Comparison of ENCODE assay signal across 9 cellular contexts in the genomic region with DNA sequence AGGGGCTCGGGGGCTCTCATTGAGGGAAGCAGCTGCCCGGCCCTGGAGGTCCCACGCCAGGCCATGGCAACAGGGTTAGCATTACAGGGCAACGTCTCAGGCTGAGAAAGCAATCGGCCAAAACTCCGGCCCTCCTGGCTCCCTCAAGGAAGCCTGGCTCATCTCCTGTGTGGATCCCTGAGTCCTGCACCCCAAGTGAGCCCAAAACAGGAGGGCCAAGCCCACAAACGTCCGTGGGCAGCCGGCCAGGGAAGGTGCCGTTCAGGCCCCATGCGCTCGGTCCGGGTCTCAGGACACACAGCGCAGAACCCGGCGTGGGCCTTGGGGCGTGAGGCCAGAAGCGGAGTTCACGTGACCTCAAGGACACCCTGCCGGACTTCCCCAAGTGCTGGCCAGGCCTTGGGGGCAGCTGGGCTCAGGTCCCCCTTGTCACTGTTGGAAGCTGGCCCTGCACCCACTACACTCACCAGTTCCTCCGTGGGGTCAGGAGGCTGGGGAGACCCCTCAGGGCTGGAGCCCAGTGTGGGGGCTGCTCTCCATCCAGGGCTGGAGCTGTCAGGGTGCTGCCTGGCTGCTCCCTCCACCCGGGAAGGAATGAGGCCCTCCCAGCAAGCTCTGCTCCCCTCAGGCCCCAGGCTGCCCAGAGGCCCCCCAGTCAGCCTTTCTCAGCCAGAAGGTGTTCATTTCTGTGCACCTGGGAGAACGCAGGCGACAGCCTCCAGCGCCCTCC. TPM values are rescaled to one million over a fixed set of nuclear protein-coding genes. Genes with fewer than 3 reads are reported as not detected.
DNase-seq lines count a peak whose midpoint lies in the region; ATAC-seq lines count a peak whose summit lies in the region.
"Had no signal": no experiment of that assay in that cellular context is flagged by ENCODE, and none has a peak within 500 bp of the region (broad histone marks: within the 10 kb centered on the region; RNA-seq: fewer than 3 reads in every experiment).

No MANE protein-coding gene starts in this region.

- peaks cover 6% of the 10 kb centered on the region for H3K9me3 Mint-ChIP-seq in activated T-helper 17 cell treated with anti-CD3 and anti-CD28 coated beads, Interleukin-2, amount 50 U/mL, for 72 hours

- ATAC-seq in Right ventricle myocardium superior (ENCODE audit: poor library complexity) (no peak), HG03378 (IDR thresholded peaks at IDR 0.05; ENCODE audit: unreplicated experiment) (no peak)
- peak; percentile 53 for ATAC-seq in activated T-helper 17 cell treated with anti-CD3 and anti-CD28 coated beads, Interleukin-2, amount 50 U/mL, for 72 hours (replicated peaks)

- peaks cover 7% of the 10 kb centered on the region for H3K36me3 Mint-ChIP-seq in activated T-helper 17 cell treated with anti-CD3 and anti-CD28 coated beads, Interleukin-2, amount 50 U/mL, for 72 hours (ENCODE audit: low read depth)

- H3K4me1 Mint-ChIP-seq in activated T-helper 17 cell treated with anti-CD3 and anti-CD28 coated beads, Interleukin-2, amount 50 U/mL, for 72 hours = no peaks in the 10 kb centered on the region

- H3K4me3 Mint-ChIP-seq in activated T-helper 17 cell treated with anti-CD3 and anti-CD28 coated beads, Interleukin-2, amount 50 U/mL, for 72 hours = no peak overlapping the region

- intact Hi-C loops in Right ventricle myocardium superior (cut with DNase I) (no loop called here), cardiac septum (cut with DNase I) (no loop called here)

- peak; percentile 66 for DNase-seq in Right ventricle myocardium superior
- no peak for DNase-seq in cardiac septum (ENCODE audit: low spot score)
- peak; percentile 14 for DNase-seq in midbrain (lab: John Stamatoyannopoulos, UW)
- DNase-seq in NCI-H128 (lab: John Stamatoyannopoulos, UW; ENCODE audit: unreplicated experiment) = no peak
- no peak for DNase-seq in UCSD-AML1 (lab: John Stamatoyannopoulos, UW; ENCODE audit: unreplicated experiment)
- DNase-seq in stimulated activated CD4-positive, alpha-beta T cell treated with anti-CD3 and anti-CD28 coated beads, Interleukin-4, amount 100 ng/mL, for 24 hours = no peak
- DNase-seq: heart right ventricle had no signal

- peak overlapping the region; percentile 46 for H3K27ac Mint-ChIP-seq in activated T-helper 17 cell treated with anti-CD3 and anti-CD28 coated beads, Interleukin-2, amount 50 U/mL, for 72 hours

- H3K27me3 Mint-ChIP-seq in activated T-helper 17 cell treated with anti-CD3 and anti-CD28 coated beads, Interleukin-2, amount 50 U/mL, for 72 hours = no peaks in the 10 kb centered on the region

RNA-seq across cellular contexts. Expression of a gene that starts 7.9 kb away (rescaled TPM):
- 23.0 TPM for total RNA-seq in Right ventricle myocardium superior
- total RNA-seq in cardiac septum = 14.3 TPM
- total RNA-seq in activated T-helper 17 cell treated with anti-CD3 and anti-CD28 coated beads, Interleukin-2, amount 50 U/mL, for 72 hours = 1 to 10 TPM; 1.5 to 3.1 TPM

RNA-seq across cellular contexts. Expression of a gene that starts 57.1 kb away (rescaled TPM):
- total RNA-seq in Right ventricle myocardium superior = 3.9 TPM
- 3.8 TPM for total RNA-seq in cardiac septum
- 1 to 10 TPM; 4.5 to 6.3 TPM for total RNA-seq in activated T-helper 17 cell treated with anti-CD3 and anti-CD28 coated beads, Interleukin-2, amount 50 U/mL, for 72 hours

Comparison
In these comparisons a context has a peak if more than half of its experiments do, and no peak if none do; other contexts are left out.
1. DNase-seq: peak in Right ventricle myocardium superior (single experiment) and midbrain (single experiment); none in cardiac septum (single experiment), NCI-H128 (single experiment), UCSD-AML1 (single experiment) and stimulated activated CD4-positive, alpha-beta T cell treated with anti-CD3 and anti-CD28 coated beads, Interleukin-4, amount 100 ng/mL, for 24 hours (single experiment).